ENCODE assay signal across 28 cellular contexts in the genomic region with DNA sequence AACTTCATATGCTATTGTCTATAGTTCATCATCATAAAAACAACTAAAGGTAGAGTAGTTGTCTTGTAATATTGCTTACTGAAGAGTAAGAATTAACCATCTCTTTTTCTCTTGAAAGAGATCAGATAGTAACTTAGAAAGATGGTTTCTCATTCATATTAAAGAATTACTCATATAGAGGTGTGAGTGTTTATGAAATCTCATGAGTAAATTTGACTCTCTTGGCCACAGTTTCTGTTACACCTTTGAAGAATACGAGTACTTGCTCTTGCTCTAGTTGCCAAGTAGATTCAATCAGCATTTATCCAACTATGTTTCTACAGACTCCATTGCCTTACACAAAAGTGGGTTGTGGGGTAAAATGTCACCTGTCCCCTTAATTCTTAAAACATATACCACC.
"Had no signal": no experiment of that assay in that cellular context is flagged by ENCODE, and none has a peak within 500 bp of the region (broad histone marks: within the 10 kb centered on the region; RNA-seq: fewer than 3 reads in every experiment).

No MANE protein-coding gene starts in this region.

- ATAC-seq: effector memory CD8-positive, alpha-beta T cell; esophagus mucosa; foreskin keratinocyte; gastrocnemius medialis; gastroesophageal sphincter; heart left ventricle; heart right ventricle had no signal

- H3K27ac ChIP-seq: colonic mucosa, coronary artery, dorsolateral prefrontal cortex, epithelial cell of prostate, esophagus muscularis mucosa, esophagus squamous epithelium, foreskin keratinocyte, gastrocnemius medialis, gastroesophageal sphincter, heart left ventricle, heart right ventricle had no signal

- H3K9me3 ChIP-seq: colonic mucosa, gastrocnemius medialis had no signal

- H3K36me3 ChIP-seq: colonic mucosa, esophagus muscularis mucosa, esophagus squamous epithelium, gastrocnemius medialis, gastroesophageal sphincter, heart left ventricle, heart right ventricle had no signal

- H3K4me1 ChIP-seq: colonic mucosa, esophagus muscularis mucosa, esophagus squamous epithelium, foreskin keratinocyte, gastrocnemius medialis, gastroesophageal sphincter, heart left ventricle, heart right ventricle had no signal

- FAIRE-seq: colon, endometrium, endothelial cell of umbilical vein, frontal cortex had no signal

- H3K4me3 ChIP-seq: colonic mucosa, coronary artery, dorsolateral prefrontal cortex, esophagus muscularis mucosa, esophagus squamous epithelium, gastrocnemius medialis, gastroesophageal sphincter, heart left ventricle, heart right ventricle had no signal

- DNase-seq: colonic mucosa; cortex of kidney; dermis blood vessel endothelial cell; dorsolateral prefrontal cortex; effector CD4-positive, alpha-beta T cell; effector CD8-positive, alpha-beta T cell; effector memory CD4-positive, alpha-beta T cell; effector memory CD8-positive, alpha-beta T cell; endodermal cell; erythroblast; esophagus squamous epithelium; foreskin fibroblast; foreskin keratinocyte; foreskin melanocyte; gastrocnemius medialis; glutamatergic neuron; head of caudate nucleus; heart left ventricle; heart right ventricle had no signal

- H3K27me3 ChIP-seq: colonic mucosa, dorsolateral prefrontal cortex, esophagus muscularis mucosa, esophagus squamous epithelium, gastrocnemius medialis, gastroesophageal sphincter, heart left ventricle, heart right ventricle had no signal
